ENCODE assay signal across 1 cellular context in the genomic region with DNA sequence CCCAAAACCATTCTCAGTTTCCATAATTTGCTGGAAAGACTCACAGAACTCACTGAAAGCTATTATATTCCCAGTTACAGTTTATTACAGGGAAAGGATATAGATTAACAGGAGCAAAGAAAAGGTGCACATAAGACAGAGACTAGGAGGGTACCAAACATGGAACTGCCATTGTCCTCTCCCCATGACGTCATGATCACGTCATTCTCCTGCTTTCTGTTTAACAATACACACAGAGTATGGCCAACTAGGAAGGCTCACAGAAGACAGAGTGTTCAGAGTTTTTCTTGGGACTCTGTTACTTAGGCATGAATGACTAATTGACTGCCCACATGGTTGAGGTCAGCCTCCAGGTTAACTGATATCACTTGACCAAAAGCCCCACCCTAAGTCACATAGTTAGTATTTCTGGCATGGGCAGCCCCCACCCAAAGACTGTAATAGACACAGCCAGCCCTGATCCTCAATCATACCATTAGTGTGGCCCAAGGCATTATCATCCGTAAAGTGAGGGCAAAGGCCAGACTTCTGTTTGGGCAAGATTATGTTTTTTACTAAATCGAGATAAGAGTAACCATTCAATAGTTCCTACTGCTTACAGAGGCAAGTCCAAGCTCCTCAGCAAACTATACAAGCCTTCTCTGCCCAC.
TF ChIP-seq lines count a peak whose summit lies in the region.

No MANE protein-coding gene starts in this region.

TF ChIP-seq in K562, 482 proteins besides CTCF, POLR2A, EP300 and RAD21 (continued from another document and continues in another):
- TF ChIP-seq MYC (IDR thresholded peaks at IDR 0.05; ENCODE audit: low read depth, low read length): no peak
- TF ChIP-seq MYC (CRISPR knock-in tag; IDR thresholded peaks at IDR 0.05; ENCODE audit: borderline replicate concordance, low read depth): no peak
- no peak for TF ChIP-seq PYGO2 (tag; IDR thresholded peaks at IDR 0.05)
- no peak for TF ChIP-seq PPARD (CRISPR knock-in tag; IDR thresholded peaks at IDR 0.05)
- TF ChIP-seq STAG1 (CRISPR knock-in tag; IDR thresholded peaks at IDR 0.05; ENCODE audit: borderline replicate concordance): no peak
- TF ChIP-seq MEF2D (tag; conservative IDR thresholded peaks at IDR 0.05; ENCODE audit: low read depth): no peak
- no peak for TF ChIP-seq ETV5 (CRISPR knock-in tag; IDR thresholded peaks at IDR 0.05; ENCODE audit: low read depth)
- TF ChIP-seq ASH1L (IDR thresholded peaks at IDR 0.05; ENCODE audit: borderline replicate concordance, low read depth, partially characterized antibody): no peak
- no peak for TF ChIP-seq SMC3 (conservative IDR thresholded peaks at IDR 0.05; ENCODE audit: insufficient read depth, low read depth, low read length)
- no peak for TF ChIP-seq ZNF143 (CRISPR knock-in tag; IDR thresholded peaks at IDR 0.05)
- no peak for TF ChIP-seq CC2D1A (IDR thresholded peaks at IDR 0.05)
- TF ChIP-seq CTCFL (IDR thresholded peaks at IDR 0.05; ENCODE audit: borderline replicate concordance, insufficient read depth, low read depth, low read length, poor library complexity, severe bottlenecking): no peak
- TF ChIP-seq ZC3H11A (IDR thresholded peaks at IDR 0.05; ENCODE audit: low read depth, low read length): no peak
- no peak for TF ChIP-seq ELF4 (CRISPR knock-in tag; IDR thresholded peaks at IDR 0.05)
- no peak for TF ChIP-seq FOXK2 (conservative IDR thresholded peaks at IDR 0.05 in 1 of 2, IDR thresholded peaks at IDR 0.05 in 1 of 2; ENCODE audit: low read depth in 2 of 2)
- TF ChIP-seq ETS2 (tag; IDR thresholded peaks at IDR 0.05; ENCODE audit: borderline replicate concordance, poor library complexity, severe bottlenecking): no peak
- no peak for TF ChIP-seq TRIM25 (IDR thresholded peaks at IDR 0.05; ENCODE audit: borderline replicate concordance)
- TF ChIP-seq PKNOX1 (IDR thresholded peaks at IDR 0.05): no peak
- no peak for TF ChIP-seq SRF (CRISPR knock-in tag; IDR thresholded peaks at IDR 0.05)
- TF ChIP-seq PRMT5 (CRISPR knock-in tag; IDR thresholded peaks at IDR 0.05): no peak
- TF ChIP-seq SRSF3 (IDR thresholded peaks at IDR 0.05; ENCODE audit: insufficient read depth, low read length): no peak
- TF ChIP-seq U2AF2 (optimal IDR thresholded peaks at IDR 0.05; ENCODE audit: low read depth, low read length): no peak
- peak; percentile 43; the same call in 1 of the 2 replicates for TF ChIP-seq TFAP4 (CRISPR knock-in tag; IDR thresholded peaks at IDR 0.05; ENCODE audit: borderline replicate concordance)
- TF ChIP-seq, protein P1, sequence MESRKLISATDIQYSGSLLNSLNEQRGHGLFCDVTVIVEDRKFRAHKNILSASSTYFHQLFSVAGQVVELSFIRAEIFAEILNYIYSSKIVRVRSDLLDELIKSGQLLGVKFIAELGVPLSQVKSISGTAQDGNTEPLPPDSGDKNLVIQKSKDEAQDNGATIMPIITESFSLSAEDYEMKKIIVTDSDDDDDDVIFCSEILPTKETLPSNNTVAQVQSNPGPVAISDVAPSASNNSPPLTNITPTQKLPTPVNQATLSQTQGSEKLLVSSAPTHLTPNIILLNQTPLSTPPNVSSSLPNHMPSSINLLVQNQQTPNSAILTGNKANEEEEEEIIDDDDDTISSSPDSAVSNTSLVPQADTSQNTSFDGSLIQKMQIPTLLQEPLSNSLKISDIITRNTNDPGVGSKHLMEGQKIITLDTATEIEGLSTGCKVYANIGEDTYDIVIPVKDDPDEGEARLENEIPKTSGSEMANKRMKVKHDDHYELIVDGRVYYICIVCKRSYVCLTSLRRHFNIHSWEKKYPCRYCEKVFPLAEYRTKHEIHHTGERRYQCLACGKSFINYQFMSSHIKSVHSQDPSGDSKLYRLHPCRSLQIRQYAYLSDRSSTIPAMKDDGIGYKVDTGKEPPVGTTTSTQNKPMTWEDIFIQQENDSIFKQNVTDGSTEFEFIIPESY (CRISPR knock-in tag; IDR thresholded peaks at IDR 0.05): no peak
- TF ChIP-seq FOSL1 (tag; conservative IDR thresholded peaks at IDR 0.05): peak; percentile 88
- no peak for TF ChIP-seq ZNF740 (CRISPR knock-in tag; IDR thresholded peaks at IDR 0.05)
- no peak for TF ChIP-seq ZNF740 (tag; IDR thresholded peaks at IDR 0.05)
- TF ChIP-seq ARID2 (IDR thresholded peaks at IDR 0.05): no peak
- TF ChIP-seq CLOCK (CRISPR knock-in tag; IDR thresholded peaks at IDR 0.05; ENCODE audit: borderline replicate concordance): no peak
- no peak for TF ChIP-seq GATAD2A (IDR thresholded peaks at IDR 0.05)
- TF ChIP-seq, protein P2, sequence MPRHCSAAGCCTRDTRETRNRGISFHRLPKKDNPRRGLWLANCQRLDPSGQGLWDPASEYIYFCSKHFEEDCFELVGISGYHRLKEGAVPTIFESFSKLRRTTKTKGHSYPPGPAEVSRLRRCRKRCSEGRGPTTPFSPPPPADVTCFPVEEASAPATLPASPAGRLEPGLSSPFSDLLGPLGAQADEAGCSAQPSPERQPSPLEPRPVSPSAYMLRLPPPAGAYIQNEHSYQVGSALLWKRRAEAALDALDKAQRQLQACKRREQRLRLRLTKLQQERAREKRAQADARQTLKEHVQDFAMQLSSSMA (CRISPR knock-in tag; IDR thresholded peaks at IDR 0.05): no peak
- TF ChIP-seq ZNF444 (CRISPR knock-in tag; IDR thresholded peaks at IDR 0.05): no peak
- no peak for TF ChIP-seq XRCC3 (IDR thresholded peaks at IDR 0.05)
- no peak for TF ChIP-seq FOXJ3 (CRISPR knock-in tag; IDR thresholded peaks at IDR 0.05)
- TF ChIP-seq CEBPZ (IDR thresholded peaks at IDR 0.05; ENCODE audit: borderline replicate concordance, low read depth, low read length): no peak
- peak; percentile 29; the same call in 1 of the 2 replicates for TF ChIP-seq FOXM1 (IDR thresholded peaks at IDR 0.05; ENCODE audit: low read depth)
- no peak for TF ChIP-seq FOXM1 (CRISPR knock-in tag; IDR thresholded peaks at IDR 0.05; ENCODE audit: low read depth)
- TF ChIP-seq, protein P3, sequence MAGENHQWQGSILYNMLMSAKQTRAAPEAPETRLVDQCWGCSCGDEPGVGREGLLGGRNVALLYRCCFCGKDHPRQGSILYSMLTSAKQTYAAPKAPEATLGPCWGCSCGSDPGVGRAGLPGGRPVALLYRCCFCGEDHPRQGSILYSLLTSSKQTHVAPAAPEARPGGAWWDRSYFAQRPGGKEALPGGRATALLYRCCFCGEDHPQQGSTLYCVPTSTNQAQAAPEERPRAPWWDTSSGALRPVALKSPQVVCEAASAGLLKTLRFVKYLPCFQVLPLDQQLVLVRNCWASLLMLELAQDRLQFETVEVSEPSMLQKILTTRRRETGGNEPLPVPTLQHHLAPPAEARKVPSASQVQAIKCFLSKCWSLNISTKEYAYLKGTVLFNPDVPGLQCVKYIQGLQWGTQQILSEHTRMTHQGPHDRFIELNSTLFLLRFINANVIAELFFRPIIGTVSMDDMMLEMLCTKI (IDR thresholded peaks at IDR 0.05; ENCODE audit: partially characterized antibody): no peak
- peak; percentile 21 for TF ChIP-seq HMGN3 (IDR thresholded peaks at IDR 0.05; ENCODE audit: borderline replicate concordance, extremely low read depth, insufficient read length, low read depth, low read length)
- no peak for TF ChIP-seq C11orf30 (IDR thresholded peaks at IDR 0.05; ENCODE audit: low read depth)
- no peak for TF ChIP-seq ZBTB2 (IDR thresholded peaks at IDR 0.05)
